In genomic region chr1:15094719-15095491, GRCh38 we compare ENCODE assay signal across 17 cellular contexts. TPM values are rescaled to one million over a fixed set of nuclear protein-coding genes. Genes with fewer than 3 reads are reported as not detected.
DNase-seq lines count a peak whose midpoint lies in the region; ATAC-seq and TF ChIP-seq lines count a peak whose summit lies in the region.
"Had no signal": no experiment of that assay in that cellular context is flagged by ENCODE, and none has a peak within 500 bp of the region (broad histone marks: within the 10 kb centered on the region; RNA-seq: fewer than 3 reads in every experiment).

No MANE protein-coding gene starts in this region.

- H3K27ac Mint-ChIP-seq in CD14-positive monocyte (peak overlapping the region in 1 of 7 donors; percentile 33), chondrocyte (ENCODE audit: unreplicated experiment) (no peak overlapping the region), mesothelial cell of epicardium (peak overlapping the region; percentile 39)
- no peak overlapping the region for H3K27ac Mint-ChIP-seq in activated naive CD8-positive, alpha-beta T cell treated with anti-CD3 and anti-CD28 coated beads for 36 hours
- H3K27ac Mint-ChIP-seq: CD8-positive, alpha-beta T cell; H9 had no signal

- H3K36me3 ChIP-seq in spleen = peaks cover 0 to 9% (median 0%) of the 10 kb centered on the region in 6 donors
- H3K36me3 ChIP-seq in effector memory CD4-positive, alpha-beta T cell (ENCODE audit: control insufficient read depth, insufficient read depth, low read length) = no peaks in the 10 kb centered on the region
- H3K36me3 ChIP-seq in GM23248 (ENCODE audit: low read depth) = no peaks in the 10 kb centered on the region

- no peaks in the 10 kb centered on the region for H3K9me2 ChIP-seq in GM23248 (ENCODE audit: insufficient read depth)

- H3K9ac ChIP-seq in GM23248 = no peak overlapping the region

- H3K4me3 ChIP-seq in spleen (no peak overlapping the region), GM23248 (no peak overlapping the region)
- no peak overlapping the region for H3K4me3 ChIP-seq in effector memory CD4-positive, alpha-beta T cell (ENCODE audit: insufficient read depth, low read depth, low read length, poor library complexity, severe bottlenecking)

- peaks cover 10 to 15% (median 12%) of the 10 kb centered on the region in 3 donors for H3K27me3 Mint-ChIP-seq in CD14-positive monocyte (ENCODE audit: low read depth in 3 of 3)
- H3K27me3 Mint-ChIP-seq in chondrocyte (ENCODE audit: low read depth) = peaks cover 13% of the 10 kb centered on the region
- H3K27me3 Mint-ChIP-seq in mesothelial cell of epicardium (ENCODE audit: low read depth) = no peaks in the 10 kb centered on the region
- peaks cover 10% of the 10 kb centered on the region for H3K27me3 Mint-ChIP-seq in activated naive CD8-positive, alpha-beta T cell treated with anti-CD3 and anti-CD28 coated beads for 36 hours

- no peak for TF ChIP-seq CTCF in CD14-positive monocyte (IDR thresholded peaks at IDR 0.05)
- TF ChIP-seq CTCF in chondrocyte (IDR thresholded peaks at IDR 0.05) = no peak
- TF ChIP-seq CTCF in mesothelial cell of epicardium (IDR thresholded peaks at IDR 0.05; ENCODE audit: unreplicated experiment) = no peak
- TF ChIP-seq CTCF in spleen (IDR thresholded peaks at IDR 0.05 in 8 of 11, conservative IDR thresholded peaks at IDR 0.05 in 3 of 11) = no peak

- H3K9me3 ChIP-seq in spleen = no peaks in the 10 kb centered on the region
- no peaks in the 10 kb centered on the region for H3K9me3 ChIP-seq in effector memory CD4-positive, alpha-beta T cell (ENCODE audit: control insufficient read depth, low read length)
- no peaks in the 10 kb centered on the region for H3K9me3 ChIP-seq in GM23248 (ENCODE audit: low read depth)
- H3K9me3 ChIP-seq: Caco-2 had no signal

- no peak overlapping the region for H3K27ac ChIP-seq in spleen
- no peak overlapping the region for H3K27ac ChIP-seq in effector memory CD4-positive, alpha-beta T cell (ENCODE audit: insufficient read depth, low read length, poor library complexity, severe bottlenecking)
- H3K27ac ChIP-seq in GM23248 = no peak overlapping the region
- H3K27ac ChIP-seq: C4-2B had no signal

- H2AFZ ChIP-seq in GM23248 = no peak overlapping the region

- ATAC-seq in HG03039 (IDR thresholded peaks at IDR 0.05; ENCODE audit: unreplicated experiment) = no peak
- ATAC-seq: CD8-positive, alpha-beta T cell; HepG2 had no signal

- H3K27me3 ChIP-seq in spleen (replicated peaks in 1 of 7) (peaks cover 0 to 9% (median 0%) of the 10 kb centered on the region in 7 donors), GM23248 (replicated peaks; ENCODE audit: insufficient read depth) (no peaks in the 10 kb centered on the region)
- no peaks in the 10 kb centered on the region for H3K27me3 ChIP-seq in effector memory CD4-positive, alpha-beta T cell (replicated peaks; ENCODE audit: control insufficient read depth, insufficient read depth, low read length, poor library complexity, severe bottlenecking)

- WGBS in spleen, 5 donors = 78 to 92% (median 88%) methylated on average over 20 to 25 of the region's 25 CpGs
- 75 to 77% methylated on average over 21 to 25 of the region's 25 CpGs for WGBS in GM23248 (ENCODE audit: low coverage in 1 of 2, low lambda C conversion rate in 2 of 2, missing lambda C conversion rate in 2 of 2), 2 experiments

- H3K4me3 Mint-ChIP-seq in CD14-positive monocyte (no peak overlapping the region), chondrocyte (ENCODE audit: unreplicated experiment) (no peak overlapping the region), mesothelial cell of epicardium (no peak overlapping the region)
- no peak overlapping the region for H3K4me3 Mint-ChIP-seq in activated naive CD8-positive, alpha-beta T cell treated with anti-CD3 and anti-CD28 coated beads for 36 hours
- H3K4me3 Mint-ChIP-seq: CD8-positive, alpha-beta T cell; H9 had no signal

- no peak overlapping the region for H3K4me2 ChIP-seq in GM23248 (ENCODE audit: unreplicated experiment)

- H3K4me1 ChIP-seq in spleen = peaks cover 5 to 30% (median 11%) of the 10 kb centered on the region in 6 donors
- H3K4me1 ChIP-seq in effector memory CD4-positive, alpha-beta T cell (ENCODE audit: control insufficient read depth, insufficient read depth, low read length, poor library complexity, severe bottlenecking) = no peaks in the 10 kb centered on the region
- no peaks in the 10 kb centered on the region for H3K4me1 ChIP-seq in GM23248 (ENCODE audit: insufficient read depth)

- TF ChIP-seq POLR2A in spleen (IDR thresholded peaks at IDR 0.05) = no peak

- intact Hi-C loops in CD14-positive monocyte (cut with micrococcal nuclease) (no loop called here), spleen (cut with DNase I; ENCODE audit: low total_unique reads) (no loop called here)

- DNase-seq in CD14-positive monocyte (ENCODE audit: low spot score) (peak; percentile 38), chondrocyte (ENCODE audit: low spot score) (peak; percentile 79), mesothelial cell of epicardium (ENCODE audit: low spot score in 2 of 2, unreplicated experiment in 2 of 2) (no peak), spleen (peak; percentile 69), GM23248 (no peak)
- DNase-seq in effector memory CD4-positive, alpha-beta T cell = no peak
- no peak for DNase-seq in activated naive CD8-positive, alpha-beta T cell treated with anti-CD3 and anti-CD28 coated beads for 36 hours
- DNase-seq: ACHN; Caco-2; CD8-positive, alpha-beta T cell; DND-41; GDM1; GOT3; H9 had no signal

- no peaks in the 10 kb centered on the region for H4K20me1 ChIP-seq in GM23248 (ENCODE audit: insufficient read depth)

- H3K36me3 Mint-ChIP-seq in CD14-positive monocyte (no peaks in the 10 kb centered on the region), chondrocyte (ENCODE audit: low read depth) (no peaks in the 10 kb centered on the region), mesothelial cell of epicardium (no peaks in the 10 kb centered on the region)
- no peaks in the 10 kb centered on the region for H3K36me3 Mint-ChIP-seq in activated naive CD8-positive, alpha-beta T cell treated with anti-CD3 and anti-CD28 coated beads for 36 hours
- H3K36me3 Mint-ChIP-seq: CD8-positive, alpha-beta T cell had no signal

- in situ Hi-C loops in GM23248 (cut with MboI) = no loop called here

- H3K9me3 Mint-ChIP-seq in CD14-positive monocyte (no peaks in the 10 kb centered on the region), chondrocyte (ENCODE audit: low read depth) (no peaks in the 10 kb centered on the region), mesothelial cell of epicardium (no peaks in the 10 kb centered on the region)
- H3K9me3 Mint-ChIP-seq in activated naive CD8-positive, alpha-beta T cell treated with anti-CD3 and anti-CD28 coated beads for 36 hours = no peaks in the 10 kb centered on the region
- H3K9me3 Mint-ChIP-seq: CD8-positive, alpha-beta T cell; H9 had no signal

- H3K4me1 Mint-ChIP-seq in CD14-positive monocyte (peaks cover 12% of the 10 kb centered on the region), chondrocyte (ENCODE audit: low read depth) (peaks cover 3% of the 10 kb centered on the region), mesothelial cell of epicardium (peaks cover 66% of the 10 kb centered on the region)
- H3K4me1 Mint-ChIP-seq in activated naive CD8-positive, alpha-beta T cell treated with anti-CD3 and anti-CD28 coated beads for 36 hours = peaks cover 4% of the 10 kb centered on the region

- no peaks in the 10 kb centered on the region for H3K79me2 ChIP-seq in GM23248 (ENCODE audit: insufficient read depth)

- H3F3A ChIP-seq in GM23248 (ENCODE audit: insufficient read depth) = no peaks in the 10 kb centered on the region

RNA-seq across cellular contexts. Expression of gene TMEM51, which starts 58.6 kb away (rescaled TPM):
- polyA plus RNA-seq in CD14-positive monocyte = 1 to 10 TPM; 2.1 to 2.5 TPM
- 0.82 to 1.9 TPM (median 1.8 TPM) in 3 replicates for total RNA-seq in chondrocyte
- total RNA-seq in mesothelial cell of epicardium = 10.4 to 11.2 TPM (median 10.9 TPM) in 3 replicates
- total RNA-seq in spleen = 10 to 100 TPM in 3 of 7 donors, 1 to 10 TPM in 4; 6.0 to 13.8 (median 8.4) TPM
- 1 to 10 TPM; 3.5 to 5.3 (median 3.9) TPM for polyA plus RNA-seq in spleen
- not detected for total RNA-seq in activated naive CD8-positive, alpha-beta T cell treated with anti-CD3 and anti-CD28 coated beads for 36 hours
- 0.38 and 0.54 TPM in 2 replicates for total RNA-seq in GM23248 (2014; rRNA removed; shearing (Covaris generic))
- polyA plus RNA-seq in GM23248 (2016; fragmentation: Nextera tagmentation; extraction: Ambion mirVana) = 0.55 and 0.62 TPM in 2 replicates
- total RNA-seq: CD8-positive, alpha-beta T cell had no signal

Comparison
In these comparisons a context has a peak if more than half of its experiments do, and no peak if none do; other contexts are left out.
1. DNase-seq: peak in CD14-positive monocyte (single experiment), chondrocyte (single experiment) and spleen (single experiment); none in mesothelial cell of epicardium (0 of 2), effector memory CD4-positive, alpha-beta T cell (0 of 3), activated naive CD8-positive, alpha-beta T cell treated with anti-CD3 and anti-CD28 coated beads for 36 hours (single experiment) and GM23248 (single experiment).